In the genomic region with DNA sequence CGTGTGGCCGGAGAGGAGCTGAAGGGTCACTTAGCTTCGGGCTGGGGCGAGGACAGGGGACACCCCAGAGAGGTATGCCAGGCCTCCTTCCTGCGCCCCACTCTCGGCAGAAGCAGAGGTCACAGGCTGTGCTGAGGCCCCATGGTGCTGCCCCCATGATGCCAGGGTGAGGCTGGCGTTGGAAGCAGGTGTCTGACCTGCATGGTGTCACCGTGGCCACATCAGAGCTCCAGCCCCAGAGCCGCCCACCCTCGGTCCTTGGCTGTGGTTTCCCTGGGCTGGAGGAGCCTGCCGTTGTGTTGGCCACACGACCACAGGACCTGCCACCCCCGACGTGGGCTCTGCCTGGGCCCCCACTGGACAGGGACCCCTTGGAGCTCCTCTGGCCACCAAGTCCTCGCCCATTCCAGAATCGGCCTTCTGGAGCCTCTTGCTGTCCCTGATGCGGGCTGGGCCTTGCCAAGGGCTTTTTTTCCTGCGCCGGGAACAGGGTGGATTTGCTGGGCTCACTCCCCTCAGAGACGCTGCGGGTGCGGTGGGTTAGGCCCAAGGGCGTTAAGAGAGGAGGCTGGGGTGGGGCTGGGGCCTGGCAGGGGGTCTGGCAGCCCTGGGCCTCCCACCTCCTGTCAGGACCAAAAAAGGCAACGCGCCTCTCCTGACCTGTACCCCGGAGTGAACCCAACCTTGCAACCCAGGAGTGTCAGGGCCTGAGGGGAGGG, we compare ENCODE assay signal across 1 cellular context.
TF ChIP-seq lines count a peak whose summit lies in the region.

No MANE protein-coding gene starts in this region.

TF ChIP-seq in IMR-90, 13 proteins besides CTCF, POLR2A, EP300 and RAD21:
- TF ChIP-seq MAFK (IDR thresholded peaks at IDR 0.05; ENCODE audit: low read depth, low read length) (no peak), CEBPB (IDR thresholded peaks at IDR 0.05; ENCODE audit: low read depth, low read length) (no peak), MXI1 (IDR thresholded peaks at IDR 0.05; ENCODE audit: borderline replicate concordance, low read depth, low read length) (no peak), BHLHE40 (IDR thresholded peaks at IDR 0.05; ENCODE audit: low read depth, low read length) (no peak), FOS (IDR thresholded peaks at IDR 0.05; ENCODE audit: low read depth, low read length) (no peak), MAZ (IDR thresholded peaks at IDR 0.05; ENCODE audit: borderline replicate concordance, low read depth, low read length) (no peak)
- TF ChIP-seq, protein P1, sequence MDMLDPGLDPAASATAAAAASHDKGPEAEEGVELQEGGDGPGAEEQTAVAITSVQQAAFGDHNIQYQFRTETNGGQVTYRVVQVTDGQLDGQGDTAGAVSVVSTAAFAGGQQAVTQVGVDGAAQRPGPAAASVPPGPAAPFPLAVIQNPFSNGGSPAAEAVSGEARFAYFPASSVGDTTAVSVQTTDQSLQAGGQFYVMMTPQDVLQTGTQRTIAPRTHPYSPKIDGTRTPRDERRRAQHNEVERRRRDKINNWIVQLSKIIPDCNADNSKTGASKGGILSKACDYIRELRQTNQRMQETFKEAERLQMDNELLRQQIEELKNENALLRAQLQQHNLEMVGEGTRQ (IDR thresholded peaks at IDR 0.05; ENCODE audit: low read depth, low read length), result no peak
TF ChIP-seq in IMR-90: peak in this region for 0.
